ENCODE assay signal across 12 cellular contexts in the genomic region with DNA sequence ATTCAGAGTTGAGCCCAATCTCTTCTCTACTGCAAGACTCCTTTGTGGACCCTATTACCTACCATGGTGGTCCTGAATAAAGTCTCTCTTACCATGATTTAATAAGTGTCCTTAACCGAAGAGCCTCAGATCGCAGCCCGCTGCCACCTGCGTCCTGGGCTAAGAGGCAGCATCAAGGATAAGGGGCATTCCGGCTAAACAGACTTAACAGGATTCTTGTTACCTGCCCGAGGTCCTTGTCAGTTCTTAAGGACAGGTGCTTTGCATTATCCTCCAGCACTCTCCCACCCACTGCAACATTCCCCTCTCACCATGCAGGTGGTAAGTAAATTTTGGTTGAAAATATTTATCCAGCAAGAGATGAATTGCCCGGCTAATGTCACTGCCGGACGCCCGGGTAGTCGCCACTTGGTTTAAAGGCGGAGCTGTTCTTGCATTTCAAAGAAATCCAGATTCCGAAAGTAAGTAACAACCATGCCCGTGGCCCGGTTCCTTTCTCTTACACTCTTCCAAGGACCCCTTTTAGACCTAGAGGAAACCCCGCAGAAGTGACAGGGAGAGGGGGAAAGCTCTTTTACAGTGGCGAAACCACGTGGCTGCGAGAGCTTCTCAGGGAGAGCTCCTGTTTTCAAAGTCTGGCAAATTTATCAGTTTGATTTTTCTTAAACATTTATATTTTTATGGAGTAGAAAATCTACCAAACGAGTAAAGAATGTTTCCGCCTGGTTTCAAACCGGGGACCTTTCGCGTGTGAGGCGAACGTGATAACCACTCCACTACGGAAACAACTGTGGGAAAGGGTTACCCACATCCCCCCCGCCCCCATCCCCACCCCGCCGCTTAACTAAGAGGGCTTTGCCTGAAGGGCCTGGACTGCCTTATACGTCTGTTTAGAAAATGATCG. TPM values are rescaled to one million over a fixed set of nuclear protein-coding genes. Genes with fewer than 3 reads are reported as not detected.
A peak's percentile ranks its signal among the peaks of the same experiment; 100 is the strongest.
DNase-seq lines count a peak whose midpoint lies in the region; ATAC-seq, FAIRE-seq and TF ChIP-seq lines count a peak whose summit lies in the region.
"Had no signal": no experiment of that assay in that cellular context is flagged by ENCODE, and none has a peak within 500 bp of the region (broad histone marks: within the 10 kb centered on the region; RNA-seq: fewer than 3 reads in every experiment).

No MANE protein-coding gene starts in this region.

- H4K5ac ChIP-seq in H1 (ENCODE audit: insufficient read length, low read depth, low read length), result no peak overlapping the region

- H2BK12ac ChIP-seq in H1 (ENCODE audit: low read depth, low read length) (no peak overlapping the region), trophoblast cell (ENCODE audit: low read length) (no peak overlapping the region)

- H2BK20ac ChIP-seq in H1 (ENCODE audit: low read length), result no peak overlapping the region

- H2AK5ac ChIP-seq in H1 (ENCODE audit: low read depth, low read length) (no peak overlapping the region), trophoblast cell (ENCODE audit: low read length) (no peak overlapping the region)

- no peak for TF ChIP-seq RAD21 in H1 (IDR thresholded peaks at IDR 0.05 in 1 of 2, conservative IDR thresholded peaks at IDR 0.05 in 1 of 2; ENCODE audit: low read depth in 2 of 2, low read length in 2 of 2)

- H3K4me2 ChIP-seq in H1 (ENCODE audit: insufficient read depth in 1 of 2, low read depth in 2 of 2, low read length in 2 of 2), result peak overlapping the region; percentile 75 to 77
- H3K4me2 ChIP-seq in trophoblast cell (ENCODE audit: low read length), result peak overlapping the region; percentile 52
- H3K4me2 ChIP-seq in PC-9, result no peak overlapping the region

- no peak overlapping the region for H3K4ac ChIP-seq in H1 (replicated peaks; ENCODE audit: insufficient read length, low read depth, low read length)
- no peak overlapping the region for H3K4ac ChIP-seq in trophoblast cell (ENCODE audit: low read depth, low read length)

- H3K79me1 ChIP-seq in H1 (ENCODE audit: low read depth, low read length) (no peaks in the 10 kb centered on the region), trophoblast cell (ENCODE audit: low read length) (no peaks in the 10 kb centered on the region)

- H3K36me3 Mint-ChIP-seq in T-helper 2 cell treated with Interferon-gamma antibody and Interleukin-4, amounts not matched to agents 5 μg/mL and 100 μg/mL, for 36 hours (ENCODE audit: low read depth), result peaks cover 6% of the 10 kb centered on the region

- peaks cover 5% of the 10 kb centered on the region for H3K27me3 Mint-ChIP-seq in T-helper 2 cell treated with Interferon-gamma antibody and Interleukin-4, amounts not matched to agents 5 μg/mL and 100 μg/mL, for 36 hours (ENCODE audit: low read depth)

- H3K27me3 ChIP-seq in H1 (replicated peaks in 1 of 4; ENCODE audit: control insufficient read depth in 3 of 4, extremely low read depth in 1 of 4, insufficient read depth in 3 of 4, low read length in 3 of 4), result no peaks in the 10 kb centered on the region
- no peaks in the 10 kb centered on the region for H3K27me3 ChIP-seq in trophoblast cell (ENCODE audit: insufficient read depth, low read length)
- no peaks in the 10 kb centered on the region for H3K27me3 ChIP-seq in PC-9 (ENCODE audit: insufficient read depth, low read depth)

- TF ChIP-seq CTCF in GM10266 (IDR thresholded peaks at IDR 0.05; ENCODE audit: control insufficient read depth, insufficient read depth, low read depth, missing control alignments) (no peak), H1 (IDR thresholded peaks at IDR 0.05; ENCODE audit: control extremely low read depth in 1 of 3, insufficient read depth in 1 of 3, low read depth in 1 of 3, low read length in 3 of 3) (no peak), PC-9 (conservative IDR thresholded peaks at IDR 0.05) (no peak)

- H3K4me3 ChIP-seq in H1 (ENCODE audit: extremely low read depth in 1 of 4, insufficient read depth in 2 of 4, low read depth in 3 of 4, low read length in 4 of 4) (peak overlapping the region; percentile 69 to 84 (median 72)), trophoblast cell (ENCODE audit: low read depth, low read length) (no peak overlapping the region), PC-9 (no peak overlapping the region)
- H3K4me3 ChIP-seq: thoracic aorta had no signal

- ATAC-seq in GM19452 (IDR thresholded peaks at IDR 0.05; ENCODE audit: unreplicated experiment), result no peak

- no peak overlapping the region for H4K8ac ChIP-seq in H1 (ENCODE audit: extremely low read depth, insufficient read depth, low read length)
- H4K8ac ChIP-seq in trophoblast cell (ENCODE audit: low read depth, low read length), result no peak overlapping the region

- no peak overlapping the region for H4K12ac ChIP-seq in trophoblast cell (ENCODE audit: low read depth, low read length)

- H3K23ac ChIP-seq in H1 (ENCODE audit: insufficient read length), result no peak overlapping the region
- no peak overlapping the region for H3K23ac ChIP-seq in trophoblast cell (ENCODE audit: low read length)

- H3K9me3 Mint-ChIP-seq in T-helper 2 cell treated with Interferon-gamma antibody and Interleukin-4, amounts not matched to agents 5 μg/mL and 100 μg/mL, for 36 hours, result peaks cover 7% of the 10 kb centered on the region
- H3K9me3 Mint-ChIP-seq: dendritic cell treated with granulocyte-macrophage colony-stimulating factor and Interleukin-4, amounts not matched to agents 40 ng/mL and 50 ng/mL, for 4 days had no signal

- CTCF ChIA-PET in H1 (lab: Charles Lee; ENCODE audit: partially characterized antibody) (interaction anchor here (0.7 to 2.2 kb wide), 5 partner anchors 8 to 430 kb away, joined by 3 to 7 read pairs (median 3); no protein-coding TSS in a partner anchor), PC-9 (lab: Charles Lee) (no interaction called here)

- no peaks in the 10 kb centered on the region for H4K20me1 ChIP-seq in H1 (replicated peaks in 1 of 2; ENCODE audit: control insufficient read depth in 1 of 2, insufficient read depth in 2 of 2, low read length in 2 of 2)
- no peaks in the 10 kb centered on the region for H4K20me1 ChIP-seq in PC-9 (ENCODE audit: insufficient read depth)

- FAIRE-seq in H1 (lab: Jason Lieb, UNC), result peak; percentile 24

- TF ChIP-seq POLR2A in H1 (IDR thresholded peaks at IDR 0.05; ENCODE audit: control extremely low read depth in 1 of 2, low read depth in 2 of 2, low read length in 2 of 2), result no peak

- H3K4me1 ChIP-seq in H1 (replicated peaks in 1 of 4; ENCODE audit: control insufficient read depth in 3 of 4, insufficient read depth in 4 of 4, low read length in 3 of 4) (peaks cover 0 to 10% (median 0%) of the 10 kb centered on the region in 4 experiments; a peak in 2 of 7 replicates), trophoblast cell (ENCODE audit: control insufficient read depth in 1 of 2, insufficient read depth in 2 of 2, low read length in 2 of 2) (peaks cover 3 to 8% of the 10 kb centered on the region in 2 experiments), PC-9 (replicated peaks; ENCODE audit: insufficient read depth) (no peaks in the 10 kb centered on the region)

- no peak overlapping the region for H2BK15ac ChIP-seq in H1 (ENCODE audit: low read length)

- POLR2A ChIA-PET in H1 (lab: Charles Lee; ENCODE audit: partially characterized antibody) (interaction anchor here (0.6 to 1.1 kb wide), 4 partner anchors 18 to 932 kb away, joined by 3 to 4 read pairs (median 3); no protein-coding TSS in a partner anchor), PC-9 (lab: Charles Lee; ENCODE audit: unreplicated experiment) (no interaction called here)

- H3K9ac ChIP-seq in H1 (replicated peaks in 1 of 4; ENCODE audit: extremely low read depth in 1 of 4, low read depth in 3 of 4, low read length in 3 of 4), result peak overlapping the region in 3 of 4 experiments; percentile 14 to 34 (median 19); a peak in 4 of 7 replicates
- no peak overlapping the region for H3K9ac ChIP-seq in trophoblast cell (ENCODE audit: low read length)

- no TSS peak for BruUV-seq in PC-9 (replicated peaks; lab: Mats Ljungman, UMichigan)

- H2BK5ac ChIP-seq in H1 (ENCODE audit: low read depth, low read length), result no peak overlapping the region
- no peak overlapping the region for H2BK5ac ChIP-seq in trophoblast cell (ENCODE audit: low read depth, low read length, poor library complexity)

- no peak overlapping the region for H3K56ac ChIP-seq in H1 (replicated peaks; ENCODE audit: insufficient read length, low read depth, low read length)

- TF ChIP-seq EP300 in H1 (IDR thresholded peaks at IDR 0.05; ENCODE audit: borderline replicate concordance in 1 of 2, low read depth in 2 of 2, low read length in 2 of 2), result no peak

- no peak overlapping the region for H4K91ac ChIP-seq in H1 (replicated peaks; ENCODE audit: insufficient read length, low read length)
- no peak overlapping the region for H4K91ac ChIP-seq in trophoblast cell (ENCODE audit: low read depth, low read length)

- H3K9me3 ChIP-seq in H1 (ENCODE audit: insufficient read depth in 2 of 2, low read depth in 1 of 2, low read length in 1 of 2), result no peaks in the 10 kb centered on the region
- no peaks in the 10 kb centered on the region for H3K9me3 ChIP-seq in trophoblast cell (ENCODE audit: insufficient read depth, low read depth, low read length)
- no peaks in the 10 kb centered on the region for H3K9me3 ChIP-seq in PC-9 (ENCODE audit: insufficient read depth, low read depth)
- H3K9me3 ChIP-seq: thoracic aorta had no signal

- H3K79me2 ChIP-seq in H1 (ENCODE audit: control insufficient read depth in 1 of 2, insufficient read depth in 2 of 2, low read length in 2 of 2) (no peaks in the 10 kb centered on the region), trophoblast cell (ENCODE audit: control insufficient read depth, insufficient read depth, low read length, poor library complexity) (no peaks in the 10 kb centered on the region), PC-9 (ENCODE audit: low read depth) (no peaks in the 10 kb centered on the region)

- peak overlapping the region; percentile 69 for H3K4me3 Mint-ChIP-seq in T-helper 2 cell treated with Interferon-gamma antibody and Interleukin-4, amounts not matched to agents 5 μg/mL and 100 μg/mL, for 36 hours
- H3K4me3 Mint-ChIP-seq: dendritic cell treated with granulocyte-macrophage colony-stimulating factor and Interleukin-4, amounts not matched to agents 40 ng/mL and 50 ng/mL, for 4 days had no signal

- intact Hi-C loops in head of caudate nucleus (cut with DNase I) (no loop called here), PC-9 (cut with micrococcal nuclease; ENCODE audit: unreplicated experiment) (no loop called here)

- no peak overlapping the region for H3K27ac ChIP-seq in H1 (ENCODE audit: low read depth, low read length)
- no peak overlapping the region for H3K27ac ChIP-seq in trophoblast cell (ENCODE audit: low read depth, low read length)
- no peak overlapping the region for H3K27ac ChIP-seq in PC-9
- H3K27ac ChIP-seq: HL-60, thoracic aorta had no signal

- no peak overlapping the region for H3K18ac ChIP-seq in H1 (ENCODE audit: extremely low read depth, low read length)
- no peak overlapping the region for H3K18ac ChIP-seq in trophoblast cell (ENCODE audit: low read length)

- H2BK120ac ChIP-seq in H1 (replicated peaks; ENCODE audit: low read depth, low read length), result no peak overlapping the region
- H2BK120ac ChIP-seq in trophoblast cell (ENCODE audit: insufficient read depth, low read length, poor library complexity), result no peak overlapping the region

- DNase-seq in GM10266 (ENCODE audit: extremely low spot score) (peak; percentile 52), H1 (ENCODE audit: low read depth in 1 of 2, low spot score in 2 of 2) (no peak), trophoblast cell (peak; percentile 63 to 70), head of caudate nucleus (no peak), PC-9 (no peak), NCI-H1092 (lab: John Stamatoyannopoulos, UW) (no peak)
- peak; percentile 23 for DNase-seq in T-helper 2 cell treated with Interferon-gamma antibody and Interleukin-4, amounts not matched to agents 5 μg/mL and 100 μg/mL, for 36 hours (ENCODE audit: low spot score)

- H3K36me3 ChIP-seq in H1 (ENCODE audit: control insufficient read depth in 2 of 4, insufficient read depth in 4 of 4, low read length in 3 of 4), result no peaks in the 10 kb centered on the region; a peak in 1 of 8 replicates
- peaks cover 0 to 1% of the 10 kb centered on the region in 2 experiments for H3K36me3 ChIP-seq in trophoblast cell (ENCODE audit: control insufficient read depth in 1 of 2, insufficient read depth in 2 of 2, low read length in 2 of 2)
- no peaks in the 10 kb centered on the region for H3K36me3 ChIP-seq in PC-9 (ENCODE audit: low read depth)
- H3K36me3 ChIP-seq: thoracic aorta had no signal

- H3K23me2 ChIP-seq in H1 (ENCODE audit: low read depth, low read length), result peaks cover 2% of the 10 kb centered on the region; the same call in 1 of the 2 replicates

- H3K4me1 Mint-ChIP-seq in T-helper 2 cell treated with Interferon-gamma antibody and Interleukin-4, amounts not matched to agents 5 μg/mL and 100 μg/mL, for 36 hours (ENCODE audit: low read depth), result peaks cover 27% of the 10 kb centered on the region

- WGBS in H1 (ENCODE audit: extremely low coverage in 1 of 2, insufficient coverage in 1 of 2, insufficient read length in 1 of 2, insufficient replicate concordance in 2 of 2, low coverage in 1 of 2, low lambda C conversion rate in 2 of 2, missing lambda C conversion rate in 1 of 2), 2 experiments, result 7% methylated on average over 29 of the region's 32 CpGs; no CpG with 5 or more reads in 1 of the 2 experiments
- no CpG with 5 or more reads among the region's 32 CpGs for WGBS in trophoblast cell (ENCODE audit: extremely low coverage, insufficient coverage, insufficient read length)

- H3F3A ChIP-seq in PC-9 (ENCODE audit: insufficient read depth, low read depth), result no peaks in the 10 kb centered on the region; the same call in 1 of the 2 replicates

- no peak overlapping the region for H3K14ac ChIP-seq in H1 (ENCODE audit: insufficient read length)
- H3K14ac ChIP-seq in trophoblast cell (ENCODE audit: low read length), result no peak overlapping the region

- H2AFZ ChIP-seq in H1 (ENCODE audit: low read length) (peak overlapping the region; percentile 88), trophoblast cell (ENCODE audit: insufficient read depth, low read length, poor library complexity) (no peak overlapping the region), PC-9 (no peak overlapping the region)

- no peaks in the 10 kb centered on the region for H3K9me2 ChIP-seq in PC-9 (ENCODE audit: insufficient read depth)

- H3K27ac Mint-ChIP-seq in T-helper 2 cell treated with Interferon-gamma antibody and Interleukin-4, amounts not matched to agents 5 μg/mL and 100 μg/mL, for 36 hours, result no peak overlapping the region
- H3K27ac Mint-ChIP-seq: dendritic cell treated with granulocyte-macrophage colony-stimulating factor and Interleukin-4, amounts not matched to agents 40 ng/mL and 50 ng/mL, for 4 days had no signal

RNA-seq across cellular contexts. Expression of gene PRSS16, which starts 41.9 kb away (rescaled TPM):
- 19.2 and 20.2 TPM in 2 replicates for total RNA-seq in H1 (2021; fragmentation: NEBNext Ultra II Directional; extraction: Animal tissue kit (Norgen Biotek cat#: 25700))
- polyA plus RNA-seq in H1 (2011; rRNA removed), result 38.9 and 39.6 TPM in 2 replicates
- 48.8 TPM for polyA plus RNA-seq in H1 (2011; cell fraction: cytosol; rRNA removed)
- polyA plus RNA-seq in H1 (2011; cell fraction: nucleus; rRNA removed), result 23.7 TPM
- 15.7 to 20.6 TPM (median 19.8 TPM) in 4 replicates for polyA plus RNA-seq in H1 (2012, experiment 1 of 2)
- 23.1 TPM for polyA plus RNA-seq in H1 (2012, experiment 2 of 2)
- 15.2 TPM for polyA plus RNA-seq in H1 (2013, experiment 1 of 2)
- 16.0 TPM for polyA plus RNA-seq in H1 (2013, experiment 2 of 2)
- 27.4 and 34.3 TPM in 2 replicates for polyA minus RNA-seq in H1 (2011; rRNA and poly(A)+ RNA removed)
- polyA minus RNA-seq in H1 (2011; cell fraction: cytosol; rRNA and poly(A)+ RNA removed), result 5.1 TPM
- 11.7 TPM for polyA minus RNA-seq in H1 (2011; cell fraction: nucleus; rRNA and poly(A)+ RNA removed)
- 10.0 and 10.1 TPM in 2 replicates for polyA plus RNA-seq in trophoblast cell (2013)
- total RNA-seq in PC-9 (2021), result 32.3 and 32.5 TPM in 2 replicates
- total RNA-seq: thoracic aorta had no signal
- polyA plus RNA-seq: neural cell had no signal

Comparison
In these comparisons a context has a peak if more than half of its experiments do, and no peak if none do; other contexts are left out.
1. DNase-seq: peak in GM10266 (single experiment), T-helper 2 cell treated with Interferon-gamma antibody and Interleukin-4, amounts not matched to agents 5 μg/mL and 100 μg/mL, for 36 hours (single experiment) and trophoblast cell (2 of 2); none in H1 (0 of 2), head of caudate nucleus (0 of 42), PC-9 (0 of 2) and NCI-H1092 (single experiment).
2. H3K4me3 ChIP-seq: peak in H1 (4 of 4); none in trophoblast cell (single experiment) and PC-9 (single experiment).